ENCODE assay signal across 15 cellular contexts in genomic region chr11:91946397-91947090, GRCh38.
DNase-seq lines count a peak whose midpoint lies in the region; ATAC-seq and TF ChIP-seq lines count a peak whose summit lies in the region.
"Had no signal": no experiment of that assay in that cellular context is flagged by ENCODE, and none has a peak within 500 bp of the region (broad histone marks: within the 10 kb centered on the region; RNA-seq: fewer than 3 reads in every experiment).

No MANE protein-coding gene starts in this region.

- POLR2A ChIA-PET in T-cell (lab: Charles Lee) = no interaction called here

- TF ChIP-seq CTCF in left ventricle myocardium inferior (IDR thresholded peaks at IDR 0.05; ENCODE audit: borderline replicate concordance) (no peak), fibroblast of villous mesenchyme (IDR thresholded peaks at IDR 0.05; ENCODE audit: insufficient read depth, low read depth, low read length) (no peak), tibial artery (IDR thresholded peaks at IDR 0.05) (no peak)

- no peak overlapping the region for H3K27ac Mint-ChIP-seq in T-cell
- H3K27ac Mint-ChIP-seq: activated B cell treated with CpG ODN at 0.5 μM for 24 hours had no signal

- H3K4me3 ChIP-seq in left ventricle myocardium inferior (no peak overlapping the region), fibroblast of villous mesenchyme (ENCODE audit: low read depth, low read length) (no peak overlapping the region), tibial artery (no peak overlapping the region)
- H3K4me3 ChIP-seq: transverse colon had no signal

- H3K9me3 ChIP-seq in left ventricle myocardium inferior (replicated peaks) = no peaks in the 10 kb centered on the region
- H3K9me3 ChIP-seq in tibial artery = no peaks in the 10 kb centered on the region
- H3K9me3 ChIP-seq: transverse colon had no signal

- ATAC-seq in SK-N-SH treated with all-trans-retinoic acid at 6 μM for 48 hours (no peak; the same call in 1 of the 3 replicates), HG02588 (IDR thresholded peaks at IDR 0.05; ENCODE audit: unreplicated experiment) (no peak), T-cell (replicated peaks in 1 of 4) (no peak)

- no peaks in the 10 kb centered on the region for H3K27me3 Mint-ChIP-seq in T-cell
- H3K27me3 Mint-ChIP-seq: activated B cell treated with CpG ODN at 0.5 μM for 24 hours had no signal

- intact Hi-C loops in left ventricle myocardium inferior (cut with micrococcal nuclease) (no loop called here), cardiac septum (cut with DNase I) (no loop called here), tibial artery (cut with DNase I; ENCODE audit: low total_unique reads) (no loop called here)

- no peaks in the 10 kb centered on the region for H3K27me3 ChIP-seq in left ventricle myocardium inferior (ENCODE audit: low read depth)
- H3K27me3 ChIP-seq in tibial artery = no peaks in the 10 kb centered on the region
- H3K27me3 ChIP-seq: foreskin keratinocyte, transverse colon had no signal

- no peak for DNase-seq in left ventricle myocardium inferior
- DNase-seq in cardiac septum (ENCODE audit: low spot score) = no peak
- peak; percentile 34 for DNase-seq in fibroblast of villous mesenchyme (ENCODE audit: low read depth)
- no peak for DNase-seq in tibial artery
- no peak for DNase-seq in dedifferentiated amniotic fluid mesenchymal stem cell (ENCODE audit: extremely low spot score)
- no peak for DNase-seq in T-cell
- DNase-seq: activated B cell treated with CpG ODN at 0.5 μM for 24 hours; activated CD8-positive, alpha-beta memory T cell treated with anti-CD3 and anti-CD28 coated beads for 24 hours; activated effector memory CD4-positive, alpha-beta T cell treated with anti-CD3 and anti-CD28 coated beads, Interleukin-2, amount 50 U/mL, for 16 hours; anterior cingulate cortex; stimulated activated CD4-positive, alpha-beta T cell treated with anti-CD3 and anti-CD28 coated beads, Interleukin-2, amount 100 ng/mL, for 48 hours; transverse colon had no signal

- H3K4me1 Mint-ChIP-seq in T-cell = no peaks in the 10 kb centered on the region
- H3K4me1 Mint-ChIP-seq: activated B cell treated with CpG ODN at 0.5 μM for 24 hours had no signal

- CTCF ChIA-PET in T-cell (lab: Charles Lee) = no interaction called here

- peak overlapping the region; percentile 27 for H3K27ac ChIP-seq in left ventricle myocardium inferior (replicated peaks)
- H3K27ac ChIP-seq in tibial artery = peak overlapping the region; percentile 41 to 46
- H3K27ac ChIP-seq: foreskin keratinocyte had no signal

- no peaks in the 10 kb centered on the region for H3K36me3 Mint-ChIP-seq in T-cell

- no peak overlapping the region for H3K4me3 Mint-ChIP-seq in T-cell
- H3K4me3 Mint-ChIP-seq: activated B cell treated with CpG ODN at 0.5 μM for 24 hours had no signal

- no peaks in the 10 kb centered on the region for H3K36me3 ChIP-seq in left ventricle myocardium inferior
- no peaks in the 10 kb centered on the region for H3K36me3 ChIP-seq in tibial artery
- H3K36me3 ChIP-seq: transverse colon had no signal

- H3K4me1 ChIP-seq in left ventricle myocardium inferior (peaks cover 22% of the 10 kb centered on the region), tibial artery (peaks cover 0 to 24% (median 17%) of the 10 kb centered on the region in 4 donors)

- H3K9me3 Mint-ChIP-seq in T-cell = peaks cover 16 to 20% (median 18%) of the 10 kb centered on the region in 3 donors

TF ChIP-seq in SK-N-SH treated with all-trans-retinoic acid at 6 μM for 48 hours, 23 proteins besides CTCF, POLR2A, EP300 and RAD21:
- 0 out of 2 replicates have a peak, but pooled peaks have one; percentile 19 for TF ChIP-seq ISL1 (CRISPR knock-in tag; IDR thresholded peaks at IDR 0.05)
- TF ChIP-seq TCF4 (CRISPR knock-in tag; IDR thresholded peaks at IDR 0.05; ENCODE audit: borderline replicate concordance) = no peak; the same call in 1 of the 2 replicates
